In genomic region chr11:86446163-86446923, GRCh38 we compare ENCODE assay signal across 18 cellular contexts.
DNase-seq lines count a peak whose midpoint lies in the region; ATAC-seq, FAIRE-seq and TF ChIP-seq lines count a peak whose summit lies in the region.
"Had no signal": no experiment of that assay in that cellular context is flagged by ENCODE, and none has a peak within 500 bp of the region (broad histone marks: within the 10 kb centered on the region; RNA-seq: fewer than 3 reads in every experiment).

No MANE protein-coding gene starts in this region.

- H4K20me1 ChIP-seq in BLaER1 = no peaks in the 10 kb centered on the region
- no peaks in the 10 kb centered on the region for H4K20me1 ChIP-seq in BLaER1 treated with 17β-estradiol and CSF1 and Interleukin-3, amounts not matched to agents 10 nM and 100 nM
- H4K20me1 ChIP-seq in astrocyte (ENCODE audit: insufficient read depth, low read length) = no peaks in the 10 kb centered on the region

- H3K9me3 ChIP-seq in BLaER1 (no peaks in the 10 kb centered on the region), astrocyte (ENCODE audit: insufficient read depth, low read depth, low read length) (no peaks in the 10 kb centered on the region), ascending aorta (no peaks in the 10 kb centered on the region)
- H3K9me3 ChIP-seq in BLaER1 treated with 17β-estradiol and CSF1 and Interleukin-3, amounts not matched to agents 10 nM and 100 nM (replicated peaks in 1 of 11) = peaks cover 0 to 12% (median 0%) of the 10 kb centered on the region in 11 experiments; a peak in 3 of 22 replicates

- H3K27me3 ChIP-seq in BLaER1 = no peaks in the 10 kb centered on the region
- no peaks in the 10 kb centered on the region for H3K27me3 ChIP-seq in BLaER1 treated with 17β-estradiol and CSF1 and Interleukin-3, amounts not matched to agents 10 nM and 100 nM
- no peaks in the 10 kb centered on the region for H3K27me3 ChIP-seq in astrocyte (ENCODE audit: insufficient read depth, low read length)
- no peaks in the 10 kb centered on the region for H3K27me3 ChIP-seq in ascending aorta

- no peaks in the 10 kb centered on the region for H3K27me3 Mint-ChIP-seq in T-helper 2 cell treated with Interferon-gamma antibody and Interleukin-4, amounts not matched to agents 5 μg/mL and 100 μg/mL, for 36 hours (ENCODE audit: low read depth)
- H3K27me3 Mint-ChIP-seq in astrocyte (ENCODE audit: low read depth, unreplicated experiment) = no peaks in the 10 kb centered on the region

- TF ChIP-seq CTCF in astrocyte (IDR thresholded peaks at IDR 0.05; ENCODE audit: insufficient read depth, low read depth, low read length) = no peak
- TF ChIP-seq CTCF in ascending aorta (IDR thresholded peaks at IDR 0.05) = no peak

- H3K4me1 Mint-ChIP-seq in T-helper 2 cell treated with Interferon-gamma antibody and Interleukin-4, amounts not matched to agents 5 μg/mL and 100 μg/mL, for 36 hours (ENCODE audit: low read depth) = peaks cover 13% of the 10 kb centered on the region
- peaks cover 8% of the 10 kb centered on the region for H3K4me1 Mint-ChIP-seq in astrocyte (ENCODE audit: low read depth, unreplicated experiment)
- H3K4me1 Mint-ChIP-seq: CD14-positive monocyte, GM23338 had no signal

- peaks cover 84% of the 10 kb centered on the region for H3K4me1 ChIP-seq in BLaER1
- H3K4me1 ChIP-seq in BLaER1 treated with 17β-estradiol and CSF1 and Interleukin-3, amounts not matched to agents 10 nM and 100 nM = peaks cover 17 to 81% (median 66%) of the 10 kb centered on the region in 10 experiments
- peaks cover 7% of the 10 kb centered on the region for H3K4me1 ChIP-seq in astrocyte (ENCODE audit: insufficient read depth, low read length)
- H3K4me1 ChIP-seq in ascending aorta = no peaks in the 10 kb centered on the region

- no peaks in the 10 kb centered on the region for H3K36me3 ChIP-seq in BLaER1
- H3K36me3 ChIP-seq in BLaER1 treated with 17β-estradiol and CSF1 and Interleukin-3, amounts not matched to agents 10 nM and 100 nM = no peaks in the 10 kb centered on the region
- no peaks in the 10 kb centered on the region for H3K36me3 ChIP-seq in astrocyte (ENCODE audit: insufficient read depth, low read length)
- H3K36me3 ChIP-seq in ascending aorta = peaks cover 14 to 20% of the 10 kb centered on the region in 2 donors

- no peak for ATAC-seq in GM21528 (IDR thresholded peaks at IDR 0.05; ENCODE audit: low FRiP score, unreplicated experiment)
- ATAC-seq: GM23338 had no signal

- H3K4me3 Mint-ChIP-seq in T-helper 2 cell treated with Interferon-gamma antibody and Interleukin-4, amounts not matched to agents 5 μg/mL and 100 μg/mL, for 36 hours = no peak overlapping the region
- H3K4me3 Mint-ChIP-seq in astrocyte (ENCODE audit: unreplicated experiment) = no peak overlapping the region
- H3K4me3 Mint-ChIP-seq: CD14-positive monocyte, GM23338 had no signal

- intact Hi-C loops in ascending aorta (cut with DNase I) = no loop called here

- H3K4me2 ChIP-seq in BLaER1 (peak overlapping the region; percentile 69), astrocyte (ENCODE audit: low read length) (no peak overlapping the region)
- peak overlapping the region in 7 of 11 experiments; percentile 56 to 75 (median 70); a peak in 13 of 22 replicates for H3K4me2 ChIP-seq in BLaER1 treated with 17β-estradiol and CSF1 and Interleukin-3, amounts not matched to agents 10 nM and 100 nM
- H3K4me2 ChIP-seq: GM23338 had no signal

- H3K4me3 ChIP-seq in BLaER1 (no peak overlapping the region), astrocyte (ENCODE audit: insufficient read depth, low read depth, low read length) (no peak overlapping the region), ascending aorta (no peak overlapping the region)
- no peak overlapping the region for H3K4me3 ChIP-seq in BLaER1 treated with 17β-estradiol and CSF1 and Interleukin-3, amounts not matched to agents 10 nM and 100 nM
- H3K4me3 ChIP-seq: GM23338, SK-N-MC had no signal

- no peaks in the 10 kb centered on the region for H3K9me3 Mint-ChIP-seq in T-helper 2 cell treated with Interferon-gamma antibody and Interleukin-4, amounts not matched to agents 5 μg/mL and 100 μg/mL, for 36 hours
- H3K9me3 Mint-ChIP-seq in astrocyte (ENCODE audit: unreplicated experiment) = peaks cover 5% of the 10 kb centered on the region
- H3K9me3 Mint-ChIP-seq: GM23338 had no signal

- H2AFZ ChIP-seq in astrocyte (ENCODE audit: low read depth, low read length) = no peak overlapping the region
- H2AFZ ChIP-seq: GM23338 had no signal

- FAIRE-seq in astrocyte (lab: Jason Lieb, UNC) = no peak

- H3K9ac ChIP-seq in BLaER1 = no peak overlapping the region
- no peak overlapping the region for H3K9ac ChIP-seq in BLaER1 treated with 17β-estradiol and CSF1 and Interleukin-3, amounts not matched to agents 10 nM and 100 nM
- H3K9ac ChIP-seq in astrocyte (ENCODE audit: low read length) = no peak overlapping the region

- H3K36me3 Mint-ChIP-seq in T-helper 2 cell treated with Interferon-gamma antibody and Interleukin-4, amounts not matched to agents 5 μg/mL and 100 μg/mL, for 36 hours (ENCODE audit: low read depth) = peaks cover 2% of the 10 kb centered on the region
- H3K36me3 Mint-ChIP-seq in astrocyte (ENCODE audit: low read depth, unreplicated experiment) = peaks cover 27% of the 10 kb centered on the region
- H3K36me3 Mint-ChIP-seq: CD14-positive monocyte had no signal

- H3K79me2 ChIP-seq in astrocyte (ENCODE audit: insufficient read depth, low read length) = no peaks in the 10 kb centered on the region

- H3K27ac Mint-ChIP-seq in T-helper 2 cell treated with Interferon-gamma antibody and Interleukin-4, amounts not matched to agents 5 μg/mL and 100 μg/mL, for 36 hours = no peak overlapping the region
- peak overlapping the region; percentile 50 for H3K27ac Mint-ChIP-seq in astrocyte (ENCODE audit: unreplicated experiment)
- H3K27ac Mint-ChIP-seq: GM23338 had no signal

- peak; percentile 4 for DNase-seq in T-helper 2 cell treated with Interferon-gamma antibody and Interleukin-4, amounts not matched to agents 5 μg/mL and 100 μg/mL, for 36 hours (ENCODE audit: low spot score)
- DNase-seq in astrocyte (ENCODE audit: low read depth) = no peak
- DNase-seq in ascending aorta (ENCODE audit: low spot score in 2 of 2) = no peak
- no peak for DNase-seq in LoVo (ENCODE audit: low spot score)
- DNase-seq: ACHN, DMS79 treated with DMSO at 0.1 percent for 48 hours, HCEC 1CT, NCI-H1694 treated with DMSO at 0.1 percent for 48 hours, NCI-H2227 treated with DMSO at 0.1 percent for 48 hours, NCI-H510A treated with DMSO at 0.1 percent for 48 hours, NCI-H774, SHP77 had no signal

- H3K27ac ChIP-seq in BLaER1 (no peak overlapping the region), astrocyte (ENCODE audit: low read depth, low read length) (no peak overlapping the region), ascending aorta (no peak overlapping the region)
- 0 out of 22 replicates have a peak overlapping the region, but pooled peaks of 1 of the 11 experiments have one; percentile 67 for H3K27ac ChIP-seq in BLaER1 treated with 17β-estradiol and CSF1 and Interleukin-3, amounts not matched to agents 10 nM and 100 nM
- H3K27ac ChIP-seq: SK-N-MC had no signal
